In the genomic region with DNA sequence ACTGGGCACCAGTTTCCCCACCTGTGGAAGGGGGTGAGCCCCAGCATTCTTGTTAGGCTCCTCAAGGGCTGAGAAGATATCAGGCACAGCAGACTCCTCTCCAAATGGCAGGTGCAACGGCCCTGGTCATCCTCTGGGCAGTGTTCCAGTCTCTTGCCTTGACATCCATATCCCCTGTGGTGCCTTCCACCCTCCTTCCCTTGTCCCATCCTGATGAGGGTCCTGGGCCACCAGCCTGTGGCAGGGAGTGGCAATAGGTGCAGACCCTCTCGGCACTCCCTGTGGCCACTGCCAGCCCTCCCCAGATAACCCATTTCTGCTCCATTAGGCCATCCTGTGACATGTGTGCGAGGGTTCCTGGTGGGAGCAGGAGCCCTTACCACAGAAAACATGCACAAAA, we compare ENCODE assay signal across 19 cellular contexts.
"Had no signal": no experiment of that assay in that cellular context is flagged by ENCODE, and none has a peak within 500 bp of the region (broad histone marks: within the 10 kb centered on the region; RNA-seq: fewer than 3 reads in every experiment).

No MANE protein-coding gene starts in this region.

- H3K4me3 ChIP-seq: heart right ventricle, hepatocyte, left ventricle myocardium inferior, lung, mucosa of descending colon, right atrium auricular region, right lobe of liver, suprapubic skin, thoracic aorta, tibial artery, uterus had no signal

- H3K27ac ChIP-seq: heart right ventricle, hepatocyte, parathyroid adenoma, right atrium auricular region, right lobe of liver, suprapubic skin, thoracic aorta, tibial artery, uterus had no signal

- H3K79me2 ChIP-seq: hepatocyte, parathyroid adenoma had no signal

- ATAC-seq: mucosa of descending colon; naive thymus-derived CD4-positive, alpha-beta T cell; natural killer cell treated with Interleukin-12 subunit alpha and Interleukin-12 subunit beta and Interleukin-15 and Interleukin-18, amount 100 ng/mL, for 72 hours; right lobe of liver; stimulated activated effector memory CD8-positive, alpha-beta T cell treated with anti-CD3 and anti-CD28 coated beads, Interleukin-12 subunit alpha, Interleukin-12 subunit beta, amount 100 ng/mL, for 72 hours had no signal

- H3K36me3 ChIP-seq: heart right ventricle, left ventricle myocardium inferior, right atrium auricular region, right lobe of liver, suprapubic skin, thoracic aorta, tibial artery, uterus had no signal

- H3K4me1 ChIP-seq: parathyroid adenoma, right atrium auricular region, right lobe of liver, tibial artery, uterus had no signal

- H3K9me3 ChIP-seq: heart right ventricle, left ventricle myocardium inferior, mucosa of descending colon, right atrium auricular region, right lobe of liver, suprapubic skin, thoracic aorta, tibial artery, uterus had no signal

- H3K4me2 ChIP-seq: hepatocyte had no signal

- DNase-seq: heart right ventricle; islet precursor cell; left ventricle myocardium inferior; mesendoderm; mucosa of descending colon; naive thymus-derived CD4-positive, alpha-beta T cell; right lobe of liver; stimulated activated CD4-positive, alpha-beta T cell treated with anti-CD3 and anti-CD28 coated beads, Interleukin-4, amount 100 ng/mL, for 24 hours; stimulated activated naive CD4-positive, alpha-beta T cell; tibial artery; uterus had no signal

- H3K27me3 ChIP-seq: hepatocyte, right atrium auricular region, right lobe of liver, suprapubic skin, uterus had no signal

- H2AFZ ChIP-seq: hepatocyte, parathyroid adenoma had no signal
